8 cellular contexts compared by ENCODE assay signal in genomic region chr6:2990179-2990931, GRCh38. TPM values are rescaled to one million over a fixed set of nuclear protein-coding genes. Genes with fewer than 3 reads are reported as not detected.
DNase-seq lines count a peak whose midpoint lies in the region; ATAC-seq and TF ChIP-seq lines count a peak whose summit lies in the region.

No MANE protein-coding gene starts in this region.

- no peak for ATAC-seq in naive thymus-derived CD4-positive, alpha-beta T cell
- ATAC-seq in GM21381 (IDR thresholded peaks at IDR 0.05; ENCODE audit: unreplicated experiment): no peak

- peak overlapping the region; percentile 98 for H3K9ac ChIP-seq in endodermal cell (ENCODE audit: extremely low read depth, low read length, poor library complexity, severe bottlenecking)

- POLR2A ChIA-PET in naive thymus-derived CD4-positive, alpha-beta T cell (lab: Charles Lee): interaction anchor here (0.5 to 9.6 kb wide), 47 partner anchors 8 to 1027 kb away, joined by 3 to 440 read pairs (median 4); partner anchors contain the start of genes NQO2, RIPK1, SERPINB1 and SERPINB6

- H3K9me3 Mint-ChIP-seq in endodermal cell: peaks cover 2% of the 10 kb centered on the region
- peaks cover 0 to 1% (median 0%) of the 10 kb centered on the region in 11 donors for H3K9me3 Mint-ChIP-seq in naive thymus-derived CD4-positive, alpha-beta T cell

- peak overlapping the region; percentile 98 for H3K27ac Mint-ChIP-seq in endodermal cell
- peak overlapping the region; percentile 94 to 100 (median 100) for H3K27ac Mint-ChIP-seq in naive thymus-derived CD4-positive, alpha-beta T cell

- intact Hi-C loops in naive thymus-derived CD4-positive, alpha-beta T cell (cut with micrococcal nuclease): loop anchor here (1.0 to 2.0 kb wide), 2 partner anchors 9 to 128 kb away; partner anchors contain the start of genes BPHL (in 1 of the 2) and NQO2 (in 1 of the 2)
- intact Hi-C loops in posterior vena cava (cut with DNase I): no loop called here

- H3K36me3 ChIP-seq in H7 (replicated peaks; ENCODE audit: control insufficient read depth, insufficient read depth, low read length): no peaks in the 10 kb centered on the region
- no peaks in the 10 kb centered on the region for H3K36me3 ChIP-seq in endodermal cell (ENCODE audit: control insufficient read depth, insufficient read depth, low read length)
- peaks cover 0 to 4% (median 0%) of the 10 kb centered on the region in 3 experiments for H3K36me3 ChIP-seq in naive thymus-derived CD4-positive, alpha-beta T cell (ENCODE audit: control insufficient read depth in 2 of 3, insufficient read depth in 3 of 3, low read length in 3 of 3)

- 68 to 81% methylated on average over 19 of the region's 19 CpGs for WGBS in endodermal cell (ENCODE audit: insufficient coverage in 1 of 2, insufficient read length in 1 of 2), 2 experiments

- H3K9me3 ChIP-seq in endodermal cell (ENCODE audit: control insufficient read depth, low read length): peaks cover 5% of the 10 kb centered on the region
- no peaks in the 10 kb centered on the region for H3K9me3 ChIP-seq in naive thymus-derived CD4-positive, alpha-beta T cell (ENCODE audit: control insufficient read depth in 2 of 3, low read length in 3 of 3)

- H3K4me1 Mint-ChIP-seq in endodermal cell: peaks cover 40% of the 10 kb centered on the region
- peaks cover 14 to 39% (median 30%) of the 10 kb centered on the region in 7 donors for H3K4me1 Mint-ChIP-seq in naive thymus-derived CD4-positive, alpha-beta T cell

- DNase-seq in AML-193 (lab: John Stamatoyannopoulos, UW) (peak; percentile 26 to 41), H7 (peak; percentile 16), SW480 (ENCODE audit: low spot score) (peak; percentile 34), endodermal cell (peak; percentile 71), NCI-H446 treated with DMSO at 0.1 percent for 48 hours (lab: John Stamatoyannopoulos, UW) (no peak), posterior vena cava (ENCODE audit: low spot score) (no peak)
- peak in 2 of 9 donors; percentile 21 to 24 for DNase-seq in naive thymus-derived CD4-positive, alpha-beta T cell

- no peaks in the 10 kb centered on the region for H3K27me3 Mint-ChIP-seq in endodermal cell (ENCODE audit: insufficient read depth)
- H3K27me3 Mint-ChIP-seq in naive thymus-derived CD4-positive, alpha-beta T cell: peaks cover 0 to 2% (median 0%) of the 10 kb centered on the region in 5 donors

- peaks cover 15% of the 10 kb centered on the region for H3K4me1 ChIP-seq in endodermal cell (ENCODE audit: control insufficient read depth, insufficient read depth, low read length)
- H3K4me1 ChIP-seq in naive thymus-derived CD4-positive, alpha-beta T cell (ENCODE audit: control insufficient read depth in 2 of 2, insufficient read depth in 2 of 2, low read length in 2 of 2): peaks cover 14% of the 10 kb centered on the region in 2 donors

- TF ChIP-seq CTCF in endodermal cell (conservative IDR thresholded peaks at IDR 0.05): no peak

- H3K27ac ChIP-seq in endodermal cell (ENCODE audit: low read depth, low read length): peak overlapping the region; percentile 97
- H3K27ac ChIP-seq in naive thymus-derived CD4-positive, alpha-beta T cell (ENCODE audit: low read depth, low read length): peak overlapping the region; percentile 94

- no peaks in the 10 kb centered on the region for H3K27me3 ChIP-seq in H7 (ENCODE audit: control insufficient read depth, insufficient read depth, low read length)
- no peaks in the 10 kb centered on the region for H3K27me3 ChIP-seq in endodermal cell (ENCODE audit: control insufficient read depth, insufficient read depth, low read length, poor library complexity, severe bottlenecking)
- H3K27me3 ChIP-seq in naive thymus-derived CD4-positive, alpha-beta T cell (ENCODE audit: control insufficient read depth in 2 of 2, insufficient read depth in 2 of 2, low read length in 2 of 2): no peaks in the 10 kb centered on the region

- CTCF ChIA-PET in naive thymus-derived CD4-positive, alpha-beta T cell (lab: Charles Lee): interaction anchor here (0.5 to 5.9 kb wide), 29 partner anchors 9 to 445 kb away, joined by 3 to 53 read pairs (median 5); partner anchors contain the start of genes NQO2, RIPK1 and SERPINB1

- peak overlapping the region; percentile 51 for H3K4me3 ChIP-seq in H7 (ENCODE audit: insufficient read depth, low read depth, low read length)
- H3K4me3 ChIP-seq in endodermal cell (ENCODE audit: low read length): peak overlapping the region; percentile 85
- H3K4me3 ChIP-seq in naive thymus-derived CD4-positive, alpha-beta T cell (ENCODE audit: low read length): peak overlapping the region; percentile 76

- H3K4me3 Mint-ChIP-seq in endodermal cell: peak overlapping the region; percentile 73
- H3K4me3 Mint-ChIP-seq in naive thymus-derived CD4-positive, alpha-beta T cell: peak overlapping the region; percentile 88 to 98 (median 95)

- peaks cover 2% of the 10 kb centered on the region for H3K36me3 Mint-ChIP-seq in endodermal cell (ENCODE audit: low read depth)
- H3K36me3 Mint-ChIP-seq in naive thymus-derived CD4-positive, alpha-beta T cell: peaks cover 0 to 6% (median 0%) of the 10 kb centered on the region in 5 donors

RNA-seq across cellular contexts. Expression of gene NQO2, which starts 9.3 kb away (rescaled TPM):
- 40.5 and 76.0 TPM in 2 replicates for total RNA-seq in H7 (2014; rRNA removed; shearing (Covaris generic))
- total RNA-seq in endodermal cell (100 to 1,000 TPM in 1 of 2 donors, 10 to 100 TPM in 1; 50.8 to 199 TPM), posterior vena cava (10 to 100 TPM; 27.7 to 42.4 TPM)
- polyA plus RNA-seq in endodermal cell (2013, experiment 1 of 2): 46.8 TPM
- polyA plus RNA-seq in endodermal cell (2013, experiment 2 of 2): 40.7 TPM
- 10 to 100 TPM in 4 of 5 experiments, 1 to 10 TPM in 1; 8.1 to 34.6 (median 22.6) TPM for total RNA-seq in naive thymus-derived CD4-positive, alpha-beta T cell
- polyA plus RNA-seq in naive thymus-derived CD4-positive, alpha-beta T cell: 10 to 100 TPM; 44.4 to 52.0 TPM

RNA-seq across cellular contexts. Expression of gene SERPINB6, which starts 19.0 kb away (rescaled TPM):
- total RNA-seq in H7 (2014; rRNA removed; shearing (Covaris generic)): 26.8 and 34.1 TPM in 2 replicates
- 100 to 1,000 TPM; 128 to 150 TPM for total RNA-seq in endodermal cell
- polyA plus RNA-seq in endodermal cell (2013, experiment 1 of 2): 39.0 TPM
- 39.4 TPM for polyA plus RNA-seq in endodermal cell (2013, experiment 2 of 2)
- total RNA-seq in naive thymus-derived CD4-positive, alpha-beta T cell: 10 to 100 TPM; 19.7 to 60.5 (median 56.4) TPM
- 10 to 100 TPM; 77.9 to 94.2 TPM for polyA plus RNA-seq in naive thymus-derived CD4-positive, alpha-beta T cell
- total RNA-seq in posterior vena cava: 10 to 100 TPM; 90.7 to 98.3 TPM

Comparison
In these comparisons a context has a peak if more than half of its experiments do, and no peak if none do; other contexts are left out.
1. DNase-seq: peak in AML-193 (2 of 2), H7 (single experiment), SW480 (single experiment) and endodermal cell (single experiment); none in NCI-H446 treated with DMSO at 0.1 percent for 48 hours (single experiment) and posterior vena cava (single experiment).
2. intact Hi-C loops: an anchor here in naive thymus-derived CD4-positive, alpha-beta T cell (1.0 to 2.0 kb wide); none called in posterior vena cava.
3. Peak in every context shown above with its lines, with median percentiles within 50 percentile points of each other: H3K4me3 ChIP-seq.